11 cellular contexts compared by ENCODE assay signal in the genomic region with DNA sequence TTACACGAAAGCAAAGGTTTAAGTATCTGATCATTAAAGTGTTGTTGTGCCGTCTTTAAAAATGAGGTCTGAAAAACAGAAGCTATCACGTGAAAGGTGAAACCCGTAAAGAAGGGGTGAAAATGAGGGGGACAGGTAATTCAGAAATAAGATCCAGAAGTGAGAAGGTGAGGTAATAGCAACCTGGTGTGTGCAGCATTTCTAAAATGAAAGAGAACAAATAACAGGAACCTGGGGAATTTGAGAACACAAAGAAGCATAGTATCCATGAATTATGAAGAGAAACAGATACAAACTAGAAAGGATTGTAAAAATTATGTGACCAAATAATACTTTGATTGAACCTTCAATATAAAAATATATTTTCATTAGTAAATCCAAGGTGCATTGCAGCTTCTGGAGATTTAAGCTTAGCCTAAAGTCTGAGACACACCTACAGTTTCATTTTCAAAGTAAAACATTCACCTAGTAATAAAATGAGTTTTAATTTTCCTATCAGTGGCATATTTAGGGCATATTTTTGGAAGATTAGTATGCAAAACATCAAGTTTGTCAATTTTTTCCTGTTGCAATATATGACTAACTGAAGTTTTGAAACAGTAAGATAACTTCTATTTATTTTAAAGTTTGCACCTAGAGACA. TPM values are rescaled to one million over a fixed set of nuclear protein-coding genes. Genes with fewer than 3 reads are reported as not detected.
A peak's percentile ranks its signal among the peaks of the same experiment; 100 is the strongest.
DNase-seq lines count a peak whose midpoint lies in the region; ATAC-seq and TF ChIP-seq lines count a peak whose summit lies in the region.
"Had no signal": no experiment of that assay in that cellular context is flagged by ENCODE, and none has a peak within 500 bp of the region (broad histone marks: within the 10 kb centered on the region; RNA-seq: fewer than 3 reads in every experiment).

No MANE protein-coding gene starts in this region.

- no peaks in the 10 kb centered on the region for H3K9me3 ChIP-seq in endodermal cell (ENCODE audit: control insufficient read depth, low read length)

- H3K4me3 Mint-ChIP-seq in endodermal cell (peak overlapping the region; percentile 83), osteocyte (ENCODE audit: unreplicated experiment) (peak overlapping the region; percentile 95)

- TF ChIP-seq CTCF in endodermal cell (conservative IDR thresholded peaks at IDR 0.05) (no peak), osteocyte (IDR thresholded peaks at IDR 0.05) (no peak)

- no peaks in the 10 kb centered on the region for H3K4me1 ChIP-seq in endodermal cell (ENCODE audit: control insufficient read depth, insufficient read depth, low read length)

- H3K36me3 ChIP-seq in endodermal cell (ENCODE audit: control insufficient read depth, insufficient read depth, low read length) = no peaks in the 10 kb centered on the region

- H3K27ac Mint-ChIP-seq in endodermal cell (no peak overlapping the region), osteocyte (ENCODE audit: unreplicated experiment) (peak overlapping the region; percentile 88)

- 19 to 20% methylated on average over 3 to 4 of the region's 4 CpGs for WGBS in endodermal cell (ENCODE audit: insufficient coverage in 1 of 2, insufficient read length in 1 of 2), 2 experiments

- no peak overlapping the region for H3K9ac ChIP-seq in endodermal cell (ENCODE audit: extremely low read depth, low read length, poor library complexity, severe bottlenecking)

- H3K4me1 Mint-ChIP-seq in endodermal cell = peaks cover 35% of the 10 kb centered on the region
- peaks cover 56% of the 10 kb centered on the region for H3K4me1 Mint-ChIP-seq in osteocyte (ENCODE audit: unreplicated experiment)

- H3K27me3 Mint-ChIP-seq in endodermal cell (ENCODE audit: insufficient read depth) (peaks cover 27% of the 10 kb centered on the region), osteocyte (ENCODE audit: unreplicated experiment) (no peaks in the 10 kb centered on the region)

- H3K9me3 Mint-ChIP-seq in endodermal cell (no peaks in the 10 kb centered on the region), osteocyte (ENCODE audit: unreplicated experiment) (no peaks in the 10 kb centered on the region)
- H3K9me3 Mint-ChIP-seq: stimulated activated naive B cell treated with anti-CD40 and anti-IgM and Interleukin-4, amounts not matched to agents 10 μg/mL and 1 μg/mL and 100 μg/mL, for 72 hours had no signal

- H3K4me3 ChIP-seq in endodermal cell (ENCODE audit: low read length) = peak overlapping the region; percentile 94

- H3K27ac ChIP-seq in endodermal cell (ENCODE audit: low read depth, low read length) = no peak overlapping the region
- H3K27ac ChIP-seq: 22Rv1 had no signal

- peak; percentile 39 for DNase-seq in DMS79 treated with DMSO at 0.1 percent for 48 hours (lab: John Stamatoyannopoulos, UW)
- DNase-seq in DMS79 (lab: John Stamatoyannopoulos, UW) = no peak
- peak; percentile 88 for DNase-seq in NCI-H69 (lab: John Stamatoyannopoulos, UW)
- no peak for DNase-seq in endodermal cell
- no peak for DNase-seq in osteocyte (ENCODE audit: extremely low spot score, unreplicated experiment)
- no peak for DNase-seq in RPMI8226
- DNase-seq in SK-N-DZ (ENCODE audit: low spot score) = no peak
- DNase-seq: NCI-H1436 treated with DMSO at 0.1 percent for 48 hours; stimulated activated naive B cell treated with anti-CD40 and anti-IgM and Interleukin-4, amounts not matched to agents 10 μg/mL and 1 μg/mL and 100 μg/mL, for 72 hours had no signal

- no peak for ATAC-seq in HG03095 (IDR thresholded peaks at IDR 0.05; ENCODE audit: unreplicated experiment)
- ATAC-seq: stimulated activated naive B cell treated with anti-CD40 and anti-IgM and Interleukin-4, amounts not matched to agents 10 μg/mL and 1 μg/mL and 100 μg/mL, for 72 hours had no signal

- peaks cover 55% of the 10 kb centered on the region for H3K27me3 ChIP-seq in endodermal cell (ENCODE audit: control insufficient read depth, insufficient read depth, low read length, poor library complexity, severe bottlenecking)

- H3K36me3 Mint-ChIP-seq in endodermal cell (ENCODE audit: low read depth) (no peaks in the 10 kb centered on the region), osteocyte (ENCODE audit: unreplicated experiment) (peaks cover 27% of the 10 kb centered on the region)
- H3K36me3 Mint-ChIP-seq: stimulated activated naive B cell treated with anti-CD40 and anti-IgM and Interleukin-4, amounts not matched to agents 10 μg/mL and 1 μg/mL and 100 μg/mL, for 72 hours had no signal

RNA-seq across cellular contexts. Expression of a gene that starts 1.4 kb away (rescaled TPM):
- total RNA-seq in endodermal cell = 1 to 10 TPM; 2.3 to 4.3 TPM
- 2.2 TPM for polyA plus RNA-seq in endodermal cell (2013, experiment 1 of 2)
- polyA plus RNA-seq in endodermal cell (2013, experiment 2 of 2) = 2.6 TPM
- total RNA-seq in osteocyte = 22.7 and 25.8 TPM in 2 replicates
- 0.07 TPM in 1 of 2 replicates, not detected in the other for polyA plus RNA-seq in SK-N-DZ (2014; cell fraction: cytosol; rRNA removed)
- not detected in 2 replicates for polyA plus RNA-seq in SK-N-DZ (2014; cell fraction: nucleus; rRNA removed)

RNA-seq across cellular contexts. Expression of a gene that starts 39.9 kb away (rescaled TPM):
- total RNA-seq in endodermal cell (10 to 100 TPM; 11.4 to 15.2 TPM), osteocyte (63.5 and 65.7 TPM in 2 replicates)
- 3.5 TPM for polyA plus RNA-seq in endodermal cell (2013, experiment 1 of 2)
- polyA plus RNA-seq in endodermal cell (2013, experiment 2 of 2) = 4.6 TPM
- polyA plus RNA-seq in SK-N-DZ (2014; cell fraction: cytosol; rRNA removed) = 19.8 and 21.4 TPM in 2 replicates
- 8.5 and 12.2 TPM in 2 replicates for polyA plus RNA-seq in SK-N-DZ (2014; cell fraction: nucleus; rRNA removed)

Comparison
In these comparisons a context has a peak if more than half of its experiments do, and no peak if none do; other contexts are left out.
1. DNase-seq: peak in DMS79 treated with DMSO at 0.1 percent for 48 hours (single experiment) and NCI-H69 (single experiment); none in DMS79 (single experiment), endodermal cell (single experiment), osteocyte (single experiment), RPMI8226 (single experiment) and SK-N-DZ (single experiment).